18 cellular contexts compared by ENCODE assay signal in the genomic region with DNA sequence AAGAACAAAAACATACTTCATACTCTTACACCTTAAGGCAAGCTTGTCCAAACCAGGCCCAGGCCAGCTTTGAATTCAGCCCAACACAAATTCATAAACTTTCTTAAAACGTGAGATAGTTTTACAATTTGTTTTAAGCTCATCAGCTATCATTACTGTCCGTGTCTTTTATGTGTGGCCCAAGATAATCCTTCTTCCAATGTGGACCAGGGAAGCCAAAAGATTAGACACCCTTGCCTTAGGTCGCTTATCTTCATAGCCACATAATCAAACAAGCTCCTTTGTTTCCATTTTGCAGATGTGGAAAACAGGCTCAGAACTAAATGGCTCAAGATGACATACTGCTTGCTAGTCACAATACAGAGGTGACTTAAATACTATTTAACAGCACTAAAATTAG. TPM values are rescaled to one million over a fixed set of nuclear protein-coding genes. Genes with fewer than 3 reads are reported as not detected.
"Had no signal": no experiment of that assay in that cellular context is flagged by ENCODE, and none has a peak within 500 bp of the region (broad histone marks: within the 10 kb centered on the region; RNA-seq: fewer than 3 reads in every experiment).

No MANE protein-coding gene starts in this region.

- FAIRE-seq: urothelium cell line had no signal

- H3K27ac Mint-ChIP-seq: activated T-cell treated with anti-CD3 and anti-CD28 coated beads, Interleukin-2, amount 50 U/mL, for 72 hours; memory B cell; naive thymus-derived CD4-positive, alpha-beta T cell; stimulated activated naive B cell treated with anti-CD40 and anti-IgM and Interleukin-4, amounts not matched to agents 10 μg/mL and 1 μg/mL and 100 μg/mL, for 72 hours; T-helper 1 cell treated with Interleukin-12 subunit alpha and Interleukin-12 subunit beta and Interleukin-4 antibody, amounts not matched to agents 30 μg/mL and 1 μg/mL, for 36 hours had no signal

- H3K4me3 ChIP-seq: colonic mucosa, gastrocnemius medialis had no signal

- H3K9ac ChIP-seq: parathyroid adenoma had no signal

- H3K4me1 Mint-ChIP-seq: memory B cell had no signal

- H3K9me3 Mint-ChIP-seq: activated T-cell treated with anti-CD3 and anti-CD28 coated beads, Interleukin-2, amount 50 U/mL, for 72 hours; central memory CD8-positive, alpha-beta T cell; memory B cell; stimulated activated naive B cell treated with anti-CD40 and anti-IgM and Interleukin-4, amounts not matched to agents 10 μg/mL and 1 μg/mL and 100 μg/mL, for 72 hours; T-helper 1 cell treated with Interleukin-12 subunit alpha and Interleukin-12 subunit beta and Interleukin-4 antibody, amounts not matched to agents 30 μg/mL and 1 μg/mL, for 36 hours had no signal

- H3K36me3 ChIP-seq: colonic mucosa, gastrocnemius medialis had no signal

- DNase-seq: activated CD4-positive, alpha-beta T cell treated with anti-CD3 and anti-CD28 coated beads, Interleukin-2, amount 50 U/mL, for 1 hour; activated CD4-positive, CD25-positive, alpha-beta regulatory T cell treated with anti-CD3 and anti-CD28 coated beads, Interleukin-2, amount 50 U/mL, for 72 hours; activated CD8-positive, alpha-beta memory T cell treated with anti-CD3 and anti-CD28 coated beads, Interleukin-2, amount 50 U/mL, for 48 hours; activated effector memory CD4-positive, alpha-beta T cell treated with anti-CD3 and anti-CD28 coated beads, Interleukin-2, amount 50 U/mL, for 16 hours; activated naive CD4-positive, alpha-beta T cell treated with anti-CD3 and anti-CD28 coated beads, Interleukin-2, amount 50 U/mL, for 16 hours; activated T-cell treated with anti-CD3 and anti-CD28 coated beads, Interleukin-2, amount 50 U/mL, for 72 hours; aorta; colonic mucosa; gastrocnemius medialis; head of caudate nucleus; naive thymus-derived CD4-positive, alpha-beta T cell; stimulated activated naive B cell treated with anti-CD40 and anti-IgM and Interleukin-4, amounts not matched to agents 10 μg/mL and 1 μg/mL and 100 μg/mL, for 72 hours had no signal

- H3K36me3 Mint-ChIP-seq: memory B cell; naive thymus-derived CD4-positive, alpha-beta T cell; stimulated activated naive B cell treated with anti-CD40 and anti-IgM and Interleukin-4, amounts not matched to agents 10 μg/mL and 1 μg/mL and 100 μg/mL, for 72 hours had no signal

- H3K27ac ChIP-seq: colonic mucosa, gastrocnemius medialis, parathyroid adenoma had no signal

- H3K79me2 ChIP-seq: parathyroid adenoma had no signal

- H3K9me3 ChIP-seq: colonic mucosa, gastrocnemius medialis had no signal

- ATAC-seq: activated T-cell treated with anti-CD3 and anti-CD28 coated beads, Interleukin-2, amount 50 U/mL, for 72 hours; esophagus mucosa; gastrocnemius medialis; naive thymus-derived CD4-positive, alpha-beta T cell; stimulated activated naive B cell treated with anti-CD40 and anti-IgM and Interleukin-4, amounts not matched to agents 10 μg/mL and 1 μg/mL and 100 μg/mL, for 72 hours had no signal

- H3K4me1 ChIP-seq: parathyroid adenoma had no signal

- H2AFZ ChIP-seq: parathyroid adenoma had no signal

- H3K4me3 Mint-ChIP-seq: activated T-cell treated with anti-CD3 and anti-CD28 coated beads, Interleukin-2, amount 50 U/mL, for 72 hours; central memory CD8-positive, alpha-beta T cell; memory B cell; naive thymus-derived CD4-positive, alpha-beta T cell; stimulated activated naive B cell treated with anti-CD40 and anti-IgM and Interleukin-4, amounts not matched to agents 10 μg/mL and 1 μg/mL and 100 μg/mL, for 72 hours; T-helper 1 cell treated with Interleukin-12 subunit alpha and Interleukin-12 subunit beta and Interleukin-4 antibody, amounts not matched to agents 30 μg/mL and 1 μg/mL, for 36 hours had no signal

RNA-seq across cellular contexts. Expression of a gene that starts 6.0 kb away (rescaled TPM):
- total RNA-seq: gastrocnemius medialis had no signal
- polyA plus RNA-seq: naive thymus-derived CD4-positive, alpha-beta T cell had no signal

RNA-seq across cellular contexts. Expression of a gene that starts 28.1 kb away (rescaled TPM):
- polyA plus RNA-seq: naive thymus-derived CD4-positive, alpha-beta T cell had no signal
